ENCODE assay signal across 8 cellular contexts in the genomic region with DNA sequence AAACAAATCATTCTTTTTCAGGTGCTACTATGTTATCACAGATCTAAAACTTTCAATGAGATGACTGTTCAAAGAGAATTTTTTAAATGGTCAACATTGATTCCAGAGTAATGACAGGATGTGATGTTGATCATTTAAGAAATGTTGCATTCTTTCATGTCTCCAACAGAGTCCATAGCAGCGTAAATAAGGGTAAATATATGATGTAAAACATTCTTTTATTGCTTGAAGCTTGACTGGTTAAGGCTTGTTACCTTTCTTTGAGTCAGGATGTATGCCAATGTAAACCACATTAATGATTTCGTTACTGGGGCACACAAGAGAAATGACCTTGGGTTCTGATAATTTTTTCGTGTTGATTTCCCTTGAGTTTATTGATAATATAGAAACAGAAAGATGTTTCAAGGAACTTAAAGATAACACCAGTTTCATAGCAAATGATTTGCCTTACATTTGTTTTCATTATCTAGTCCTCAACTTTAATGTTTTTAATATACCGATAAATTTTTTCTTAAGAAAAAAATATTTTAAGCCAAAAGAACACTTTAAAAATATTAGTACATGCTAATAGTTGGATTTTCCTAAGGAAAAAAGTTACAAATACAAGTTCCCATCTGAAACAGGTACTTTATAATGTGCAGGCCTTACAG. TPM values are rescaled to one million over a fixed set of nuclear protein-coding genes. Genes with fewer than 3 reads are reported as not detected.
A peak's percentile ranks its signal among the peaks of the same experiment; 100 is the strongest.
DNase-seq lines count a peak whose midpoint lies in the region; ATAC-seq, FAIRE-seq and TF ChIP-seq lines count a peak whose summit lies in the region.

No MANE protein-coding gene starts in this region.

- BruUV-seq in endothelial cell of umbilical vein (replicated peaks; lab: Mats Ljungman, UMichigan), result no TSS peak

- H2AFZ ChIP-seq in SK-N-SH (ENCODE audit: low read depth) (no peak overlapping the region), endothelial cell of umbilical vein (ENCODE audit: low read depth, low read length) (no peak overlapping the region)

- no peaks in the 10 kb centered on the region for H3K9me2 ChIP-seq in SK-N-SH

- FAIRE-seq in endothelial cell of umbilical vein (lab: Jason Lieb, UNC), result peak; percentile 58

- H3K36me3 Mint-ChIP-seq in activated T-cell treated with anti-CD3 and anti-CD28 coated beads, Interleukin-2, amount 50 U/mL, for 24 hours (ENCODE audit: low read depth), result peaks cover 38% of the 10 kb centered on the region

- POLR2A ChIA-PET in SK-N-SH (lab: Yijun Ruan, JAX), result no interaction called here
- POLR2A ChIA-PET in endothelial cell of umbilical vein (lab: Charles Lee), result no interaction called here

- no peaks in the 10 kb centered on the region for H3K27me3 ChIP-seq in SK-N-SH (ENCODE audit: insufficient read depth)
- peaks cover 1 to 4% of the 10 kb centered on the region in 2 experiments for H3K27me3 ChIP-seq in endothelial cell of umbilical vein (ENCODE audit: control insufficient read depth in 2 of 2, insufficient read depth in 2 of 2, low read length in 2 of 2)
- H3K27me3 ChIP-seq in thoracic aorta (replicated peaks; ENCODE audit: insufficient read depth), result no peaks in the 10 kb centered on the region

- TF ChIP-seq CTCF in SK-N-SH (IDR thresholded peaks at IDR 0.05) (no peak), endothelial cell of umbilical vein (IDR thresholded peaks at IDR 0.05; ENCODE audit: extremely low read depth in 1 of 2, insufficient read depth in 1 of 2, low read depth in 1 of 2, low read length in 2 of 2) (no peak), thoracic aorta (IDR thresholded peaks at IDR 0.05) (no peak)

- H3K27ac ChIP-seq in SK-N-SH (ENCODE audit: low read depth in 2 of 2, low read length in 1 of 2), result peak overlapping the region in 1 of 2 experiments; percentile 88; a peak in 3 of 4 replicates
- peak overlapping the region; percentile 49 for H3K27ac ChIP-seq in endothelial cell of umbilical vein (ENCODE audit: insufficient read depth, low read depth, low read length)
- H3K27ac ChIP-seq in thoracic aorta, result peak overlapping the region; percentile 47 to 98
- no peak overlapping the region for H3K27ac ChIP-seq in caudate nucleus (ENCODE audit: low read depth, low read length)

- H3F3A ChIP-seq in SK-N-SH (replicated peaks; ENCODE audit: insufficient read depth), result peaks cover 9% of the 10 kb centered on the region

- H4K20me1 ChIP-seq in SK-N-SH (ENCODE audit: insufficient read depth), result peaks cover 83% of the 10 kb centered on the region
- H4K20me1 ChIP-seq in endothelial cell of umbilical vein (replicated peaks; ENCODE audit: control insufficient read depth, extremely low read depth, insufficient read depth, low read length), result peaks cover 13% of the 10 kb centered on the region

- H3K4me3 ChIP-seq in SK-N-SH (ENCODE audit: low read depth in 2 of 2, low read length in 1 of 2) (peak overlapping the region; percentile 70 to 98; a peak in 3 of 4 replicates), endothelial cell of umbilical vein (replicated peaks in 1 of 3; ENCODE audit: insufficient read depth in 1 of 3, low read depth in 1 of 3, low read length in 3 of 3) (peak overlapping the region in 1 of 3 experiments; percentile 74), thoracic aorta (peak overlapping the region; percentile 96)

- TF ChIP-seq POLR2A in endothelial cell of umbilical vein (IDR thresholded peaks at IDR 0.05; ENCODE audit: low read depth, low read length), result no peak

- 65% methylated on average over 4 of the region's 4 CpGs for WGBS in SK-N-SH (ENCODE audit: low lambda C conversion rate)

- no peak for DNase-seq in activated T-cell treated with anti-CD3 and anti-CD28 coated beads, Interleukin-2, amount 50 U/mL, for 24 hours
- DNase-seq in activated T-cell treated with anti-CD3 and anti-CD28 coated beads, Interleukin-2, amount 50 U/mL, for 48 hours, result no peak
- no peak for DNase-seq in SK-N-SH
- peak; percentile 70 for DNase-seq in endothelial cell of umbilical vein (ENCODE audit: low read depth, low spot score)
- DNase-seq in thoracic aorta (ENCODE audit: low spot score), result no peak
- no peak for DNase-seq in caudate nucleus (lab: John Stamatoyannopoulos, UW)

- H3K9me1 ChIP-seq in endothelial cell of umbilical vein (replicated peaks; ENCODE audit: control insufficient read depth, extremely low read depth, insufficient read depth, low read length), result no peaks in the 10 kb centered on the region

- intact Hi-C loops in endothelial cell of umbilical vein (cut with micrococcal nuclease), result loop anchor here (1.0 to 10.0 kb wide), 2 partner anchors 54 to 652 kb away; partner anchors contain the start of genes MRPL32 and PSMA2

- peak overlapping the region; percentile 96 for H3K4me3 Mint-ChIP-seq in activated T-cell treated with anti-CD3 and anti-CD28 coated beads, Interleukin-2, amount 50 U/mL, for 24 hours

- H3K36me3 ChIP-seq in SK-N-SH (replicated peaks in 1 of 2; ENCODE audit: control insufficient read depth in 1 of 2, insufficient read depth in 2 of 2, low read length in 1 of 2), result peaks cover 5 to 23% of the 10 kb centered on the region in 2 experiments
- H3K36me3 ChIP-seq in endothelial cell of umbilical vein (ENCODE audit: control insufficient read depth in 2 of 2, extremely low read depth in 1 of 2, insufficient read depth in 2 of 2, low read length in 2 of 2), result no peaks in the 10 kb centered on the region
- H3K36me3 ChIP-seq in thoracic aorta, result no peaks in the 10 kb centered on the region

- H3K9me3 ChIP-seq in SK-N-SH (no peaks in the 10 kb centered on the region), endothelial cell of umbilical vein (replicated peaks; ENCODE audit: control insufficient read depth, insufficient read depth, low read length) (no peaks in the 10 kb centered on the region), thoracic aorta (no peaks in the 10 kb centered on the region)

- H3K27me3 Mint-ChIP-seq in activated T-cell treated with anti-CD3 and anti-CD28 coated beads, Interleukin-2, amount 50 U/mL, for 24 hours, result no peaks in the 10 kb centered on the region

- TF ChIP-seq RAD21 in SK-N-SH (IDR thresholded peaks at IDR 0.05; ENCODE audit: low read length), result no peak

- dilution Hi-C loops in endothelial cell of umbilical vein (cut with MboI; ENCODE audit: extremely low pct_ligation_motif_present, low sequenced_read_pairs), result loop anchor here (25.0 kb wide), 1 partner anchor 126 kb away; no protein-coding TSS in a partner anchor

- H3K4me1 Mint-ChIP-seq in activated T-cell treated with anti-CD3 and anti-CD28 coated beads, Interleukin-2, amount 50 U/mL, for 24 hours (ENCODE audit: low read depth), result peaks cover 56% of the 10 kb centered on the region

- peak overlapping the region; percentile 94 for H3K4me2 ChIP-seq in SK-N-SH
- peak overlapping the region; percentile 74 for H3K4me2 ChIP-seq in endothelial cell of umbilical vein (ENCODE audit: insufficient read depth, low read length)

- H3K79me2 ChIP-seq in SK-N-SH (ENCODE audit: insufficient read depth), result peaks cover 84% of the 10 kb centered on the region
- H3K79me2 ChIP-seq in endothelial cell of umbilical vein (ENCODE audit: control insufficient read depth, insufficient read depth, low read length), result peaks cover 84% of the 10 kb centered on the region

- H3K9ac ChIP-seq in SK-N-SH, result peak overlapping the region; percentile 90
- H3K9ac ChIP-seq in endothelial cell of umbilical vein (replicated peaks; ENCODE audit: extremely low read depth, insufficient read depth, low read length), result peak overlapping the region; percentile 82

- no peak for ATAC-seq in thoracic aorta (ENCODE audit: insufficient number of reproducible peaks, low FRiP score, low read depth)
- no peak for ATAC-seq in GM18517 (IDR thresholded peaks at IDR 0.05; ENCODE audit: unreplicated experiment)
- no peak for ATAC-seq in GM21381 (IDR thresholded peaks at IDR 0.05; ENCODE audit: unreplicated experiment)

- no peak for TF ChIP-seq EP300 in SK-N-SH (IDR thresholded peaks at IDR 0.05; ENCODE audit: borderline replicate concordance in 1 of 2, low read depth in 1 of 2, low read length in 1 of 2)

- CTCF ChIA-PET in SK-N-SH (lab: Yijun Ruan, JAX) (interaction anchor here (1.2 to 8.5 kb wide), 7 partner anchors 16 to 645 kb away, joined by 3 to 346 read pairs (median 10); no protein-coding TSS in a partner anchor), endothelial cell of umbilical vein (lab: Charles Lee) (interaction anchor here (1.8 to 9.5 kb wide), 2 partner anchors 113 to 135 kb away, joined by 9 to 603 read pairs; no protein-coding TSS in a partner anchor)

- peak overlapping the region; percentile 98 for H3K27ac Mint-ChIP-seq in activated T-cell treated with anti-CD3 and anti-CD28 coated beads, Interleukin-2, amount 50 U/mL, for 24 hours

- peaks cover 20 to 27% of the 10 kb centered on the region in 2 experiments; a peak in 3 of 4 replicates for H3K4me1 ChIP-seq in SK-N-SH (ENCODE audit: control insufficient read depth in 1 of 2, insufficient read depth in 2 of 2, low read depth in 1 of 2, low read length in 1 of 2)
- H3K4me1 ChIP-seq in endothelial cell of umbilical vein (ENCODE audit: control insufficient read depth, extremely low read depth, insufficient read depth, low read length), result peaks cover 41% of the 10 kb centered on the region
- H3K4me1 ChIP-seq in thoracic aorta (ENCODE audit: control insufficient read depth in 1 of 2, low read depth in 2 of 2), result peaks cover 26 to 67% of the 10 kb centered on the region in 2 donors

- H3K9me3 Mint-ChIP-seq in activated T-cell treated with anti-CD3 and anti-CD28 coated beads, Interleukin-2, amount 50 U/mL, for 24 hours, result no peaks in the 10 kb centered on the region

TF ChIP-seq in endothelial cell of umbilical vein, 7 proteins besides CTCF, POLR2A, EP300 and RAD21:
- TF ChIP-seq GATA2 (IDR thresholded peaks at IDR 0.05; ENCODE audit: insufficient read depth, insufficient read length, low read depth, low read length), result no peak
- TF ChIP-seq JUN (IDR thresholded peaks at IDR 0.05; ENCODE audit: borderline replicate concordance, insufficient read depth, insufficient read length, low read depth), result peak; percentile 22
- no peak for TF ChIP-seq EZH2 (IDR thresholded peaks at IDR 0.05; ENCODE audit: borderline replicate concordance, low read depth, low read length, severe bottlenecking)

RNA-seq across cellular contexts. Expression of gene STK17A, which starts 3.5 kb away (rescaled TPM):
- polyA plus RNA-seq in SK-N-SH (2012; rRNA removed), result 47.8 and 52.0 TPM in 2 replicates
- polyA plus RNA-seq in SK-N-SH (2012; cell fraction: cytosol; rRNA removed), result 74.7 and 89.6 TPM in 2 replicates
- 34.1 and 67.1 TPM in 2 replicates for polyA plus RNA-seq in SK-N-SH (2012; cell fraction: nucleus; rRNA removed)
- 53.9 and 58.8 TPM in 2 replicates for total RNA-seq in endothelial cell of umbilical vein
- 10.6 and 11.7 TPM in 2 replicates for polyA plus RNA-seq in endothelial cell of umbilical vein
- 20.3 and 22.6 TPM in 2 replicates for polyA plus RNA-seq in endothelial cell of umbilical vein (2011; cell fraction: cytosol; rRNA removed)
- polyA plus RNA-seq in endothelial cell of umbilical vein (2011; cell fraction: nucleus; rRNA removed), result 20.8 and 26.3 TPM in 2 replicates
- 48.6 and 75.6 TPM in 2 replicates for polyA plus RNA-seq in endothelial cell of umbilical vein (2012)
- polyA minus RNA-seq in endothelial cell of umbilical vein, result 12.1 and 12.3 TPM in 2 replicates
- polyA minus RNA-seq in endothelial cell of umbilical vein (2011; cell fraction: cytosol; rRNA and poly(A)+ RNA removed), result 10.5 TPM
- polyA minus RNA-seq in endothelial cell of umbilical vein (2011; cell fraction: nucleus; rRNA and poly(A)+ RNA removed), result 22.6 and 33.8 TPM in 2 replicates
- total RNA-seq in thoracic aorta, result 10 to 100 TPM; 42.4 to 55.5 TPM
